25 cellular contexts compared by ENCODE assay signal in genomic region chr1:184574588-184574987, GRCh38.
DNase-seq lines count a peak whose midpoint lies in the region; FAIRE-seq and TF ChIP-seq lines count a peak whose summit lies in the region.
"Had no signal": no experiment of that assay in that cellular context is flagged by ENCODE, and none has a peak within 500 bp of the region (broad histone marks: within the 10 kb centered on the region; RNA-seq: fewer than 3 reads in every experiment).

No MANE protein-coding gene starts in this region.

- H3K79me2 ChIP-seq in H1 (ENCODE audit: control insufficient read depth in 1 of 2, insufficient read depth in 2 of 2, low read length in 2 of 2) = peaks cover 0 to 2% of the 10 kb centered on the region in 2 experiments; a peak in 1 of 4 replicates

- H2AFZ ChIP-seq in H1 (ENCODE audit: low read length) (no peak overlapping the region), mesenchymal stem cell (ENCODE audit: low read depth, low read length) (no peak overlapping the region)
- H2AFZ ChIP-seq: GM23248 had no signal

- intact Hi-C loops in spleen (cut with DNase I; ENCODE audit: low total_unique reads) = no loop called here

- H3K9me3 ChIP-seq in NT2/D1 (ENCODE audit: insufficient read depth, low read length) = no peaks in the 10 kb centered on the region
- H3K9me3 ChIP-seq in H1 (ENCODE audit: insufficient read depth in 2 of 2, low read depth in 1 of 2, low read length in 1 of 2) = no peaks in the 10 kb centered on the region
- peaks cover under 1% of the 10 kb centered on the region for H3K9me3 ChIP-seq in mesenchymal stem cell (ENCODE audit: control insufficient read depth, low read length)
- H3K9me3 ChIP-seq in spleen = peaks cover 0 to 1% (median under 1%) of the 10 kb centered on the region in 8 donors
- H3K9me3 ChIP-seq: Caco-2, ovary, suprapubic skin had no signal

- no peak overlapping the region for H2BK15ac ChIP-seq in H1 (ENCODE audit: low read length)
- H2BK15ac ChIP-seq in mesenchymal stem cell (ENCODE audit: low read depth, poor library complexity, severe bottlenecking) = no peak overlapping the region

- H4K5ac ChIP-seq in H1 (ENCODE audit: insufficient read length, low read depth, low read length) = no peak overlapping the region

- no peak overlapping the region for H3K56ac ChIP-seq in H1 (replicated peaks; ENCODE audit: insufficient read length, low read depth, low read length)

- H2BK12ac ChIP-seq in H1 (ENCODE audit: low read depth, low read length) = peak overlapping the region; percentile 35; the same call in 1 of the 2 replicates
- no peak overlapping the region for H2BK12ac ChIP-seq in mesenchymal stem cell (ENCODE audit: low read length in 2 of 2)

- H3K23me2 ChIP-seq in H1 (ENCODE audit: low read depth, low read length) = no peaks in the 10 kb centered on the region

- H2BK120ac ChIP-seq in H1 (replicated peaks; ENCODE audit: low read depth, low read length) (no peak overlapping the region), mesenchymal stem cell (ENCODE audit: low read depth, low read length) (no peak overlapping the region)

- no peaks in the 10 kb centered on the region for H3K4me1 ChIP-seq in NT2/D1 (ENCODE audit: insufficient read depth, insufficient read length)
- peaks cover 0 to 9% (median 5%) of the 10 kb centered on the region in 4 experiments; a peak in 3 of 7 replicates for H3K4me1 ChIP-seq in H1 (replicated peaks in 1 of 4; ENCODE audit: control insufficient read depth in 3 of 4, insufficient read depth in 4 of 4, low read length in 3 of 4)
- H3K4me1 ChIP-seq in mesenchymal stem cell (ENCODE audit: control insufficient read depth, insufficient read depth, low read depth, low read length) = no peaks in the 10 kb centered on the region
- no peaks in the 10 kb centered on the region for H3K4me1 ChIP-seq in spleen
- H3K4me1 ChIP-seq: Caco-2 had no signal

- H2BK5ac ChIP-seq in H1 (ENCODE audit: low read depth, low read length) = no peak overlapping the region
- H2BK5ac ChIP-seq in mesenchymal stem cell (ENCODE audit: low read depth, low read length, poor library complexity, severe bottlenecking) = no peak overlapping the region

- no peaks in the 10 kb centered on the region for H3K79me1 ChIP-seq in H1 (ENCODE audit: low read depth, low read length)
- peaks cover 2% of the 10 kb centered on the region for H3K79me1 ChIP-seq in mesenchymal stem cell (replicated peaks; ENCODE audit: low read length, poor library complexity, severe bottlenecking)

- peak; percentile 35 for DNase-seq in NT2/D1 (ENCODE audit: low read depth, low spot score)
- no peak for DNase-seq in H1 (ENCODE audit: low read depth in 1 of 2, low spot score in 2 of 2)
- no peak for DNase-seq in mesenchymal stem cell
- no peak for DNase-seq in spleen
- DNase-seq in HuH-7 (ENCODE audit: low spot score) = no peak
- DNase-seq in COLO668 (lab: John Stamatoyannopoulos, UW; ENCODE audit: unreplicated experiment) = no peak
- DNase-seq in HTR-8/SVneo (ENCODE audit: insufficient read length, low spot score) = no peak
- DNase-seq: activated CD4-positive, alpha-beta T cell treated with anti-CD3 and anti-CD28 coated beads for 48 hours; activated CD8-positive, alpha-beta memory T cell treated with anti-CD3 and anti-CD28 coated beads, Interleukin-2, amount 50 U/mL, for 4 hours; activated gamma-delta T cell; AML-193; amniotic stem cell; Caco-2; foreskin melanocyte; GM23248; immature natural killer cell; KBM-7; NCI-H1092 treated with DMSO at 0.1 percent for 48 hours; NCI-H2171 treated with DMSO at 0.1 percent for 48 hours; ovary; stimulated activated CD4-positive, alpha-beta T cell treated with anti-CD3 and anti-CD28 coated beads, Interleukin-4, amount 100 ng/mL, for 4 hours; stimulated activated CD8-positive, alpha-beta memory T cell treated with anti-CD3 and anti-CD28 coated beads, Interleukin-4, amount 100 ng/mL, for 48 hours had no signal

- H4K8ac ChIP-seq in H1 (ENCODE audit: extremely low read depth, insufficient read depth, low read length) (no peak overlapping the region), mesenchymal stem cell (ENCODE audit: low read length) (peak overlapping the region; percentile 66)

- TF ChIP-seq CTCF in H1 (IDR thresholded peaks at IDR 0.05; ENCODE audit: control extremely low read depth in 1 of 3, insufficient read depth in 1 of 3, low read depth in 1 of 3, low read length in 3 of 3) (no peak), spleen (IDR thresholded peaks at IDR 0.05 in 8 of 11, conservative IDR thresholded peaks at IDR 0.05 in 3 of 11) (no peak)

- WGBS in H1 (ENCODE audit: extremely low coverage in 1 of 2, insufficient coverage in 1 of 2, insufficient read length in 1 of 2, insufficient replicate concordance in 2 of 2, low coverage in 1 of 2, low lambda C conversion rate in 2 of 2, missing lambda C conversion rate in 1 of 2), 2 experiments = 24% methylated on average over 8 of the region's 8 CpGs; no CpG with 5 or more reads in 1 of the 2 experiments
- WGBS in mesenchymal stem cell = 56% methylated on average over 7 of the region's 8 CpGs
- WGBS in spleen, 5 donors = 77 to 87% (median 81%) methylated on average over 8 of the region's 8 CpGs

- no peak overlapping the region for H3K14ac ChIP-seq in H1 (ENCODE audit: insufficient read length)
- no peak overlapping the region for H3K14ac ChIP-seq in mesenchymal stem cell (ENCODE audit: low read length in 2 of 2)

- no peak overlapping the region for H2BK20ac ChIP-seq in H1 (ENCODE audit: low read length)

- H3K36me3 ChIP-seq in NT2/D1 (ENCODE audit: insufficient read depth, insufficient read length, low read length) (no peaks in the 10 kb centered on the region), H1 (ENCODE audit: control insufficient read depth in 2 of 4, insufficient read depth in 4 of 4, low read length in 3 of 4) (no peaks in the 10 kb centered on the region), mesenchymal stem cell (ENCODE audit: control insufficient read depth in 1 of 2, insufficient read depth in 2 of 2, low read depth in 1 of 2, low read length in 2 of 2) (no peaks in the 10 kb centered on the region), spleen (no peaks in the 10 kb centered on the region)
- H3K36me3 ChIP-seq: ovary, suprapubic skin had no signal

- TF ChIP-seq POLR2A in H1 (IDR thresholded peaks at IDR 0.05; ENCODE audit: control extremely low read depth in 1 of 2, low read depth in 2 of 2, low read length in 2 of 2) (no peak), spleen (IDR thresholded peaks at IDR 0.05) (no peak)

- no peak overlapping the region for H3K27ac ChIP-seq in H1 (ENCODE audit: low read depth, low read length)
- H3K27ac ChIP-seq in mesenchymal stem cell (ENCODE audit: low read length, poor library complexity, severe bottlenecking) = no peak overlapping the region
- H3K27ac ChIP-seq in spleen = peak overlapping the region in 7 of 8 donors; percentile 1 to 63 (median 30)
- H3K27ac ChIP-seq: GM23248, ovary, skin epidermis, suprapubic skin had no signal

- CTCF ChIA-PET in H1 (lab: Charles Lee; ENCODE audit: partially characterized antibody) = interaction anchor here (0.7 to 1.4 kb wide), 3 partner anchors 11 to 349 kb away, joined by 3 read pairs; no protein-coding TSS in a partner anchor

- FAIRE-seq in H1 (lab: Jason Lieb, UNC) (peak; percentile 45), HTR-8/SVneo (lab: Jason Lieb, UNC) (no peak)
- FAIRE-seq: endothelial cell of umbilical vein had no signal

- no peak for TF ChIP-seq EP300 in H1 (IDR thresholded peaks at IDR 0.05; ENCODE audit: borderline replicate concordance in 1 of 2, low read depth in 2 of 2, low read length in 2 of 2)

- no peaks in the 10 kb centered on the region for H4K20me1 ChIP-seq in H1 (replicated peaks in 1 of 2; ENCODE audit: control insufficient read depth in 1 of 2, insufficient read depth in 2 of 2, low read length in 2 of 2)

- H3K27me3 ChIP-seq in NT2/D1 (ENCODE audit: insufficient read depth, insufficient read length) = no peaks in the 10 kb centered on the region
- H3K27me3 ChIP-seq in H1 (replicated peaks in 1 of 4; ENCODE audit: control insufficient read depth in 3 of 4, extremely low read depth in 1 of 4, insufficient read depth in 3 of 4, low read length in 3 of 4) = no peaks in the 10 kb centered on the region
- no peaks in the 10 kb centered on the region for H3K27me3 ChIP-seq in mesenchymal stem cell (ENCODE audit: control insufficient read depth in 1 of 2, insufficient read depth in 1 of 2, low read length in 2 of 2)
- no peaks in the 10 kb centered on the region for H3K27me3 ChIP-seq in spleen (replicated peaks in 1 of 7)
- H3K27me3 ChIP-seq: ovary, suprapubic skin had no signal

- H3K4me3 ChIP-seq in NT2/D1 (ENCODE audit: insufficient read length, low read depth) (no peak overlapping the region), H1 (ENCODE audit: extremely low read depth in 1 of 4, insufficient read depth in 2 of 4, low read depth in 3 of 4, low read length in 4 of 4) (no peak overlapping the region; a peak in 1 of 8 replicates), mesenchymal stem cell (ENCODE audit: insufficient read depth in 1 of 2, low read depth in 1 of 2, low read length in 2 of 2) (no peak overlapping the region), spleen (no peak overlapping the region)
- H3K4me3 ChIP-seq: GM23248, ovary, skin epidermis, suprapubic skin had no signal

- H2AK5ac ChIP-seq in H1 (ENCODE audit: low read depth, low read length) (no peak overlapping the region), mesenchymal stem cell (ENCODE audit: low read length, severe bottlenecking) (no peak overlapping the region)

- POLR2A ChIA-PET in H1 (lab: Charles Lee; ENCODE audit: partially characterized antibody) = no interaction called here

- TF ChIP-seq RAD21 in H1 (IDR thresholded peaks at IDR 0.05 in 1 of 2, conservative IDR thresholded peaks at IDR 0.05 in 1 of 2; ENCODE audit: low read depth in 2 of 2, low read length in 2 of 2) = peak in 1 of 2 experiments; percentile 26; a peak in 1 of 4 replicates

- H4K91ac ChIP-seq in H1 (replicated peaks; ENCODE audit: insufficient read length, low read length) (no peak overlapping the region), mesenchymal stem cell (ENCODE audit: low read length) (no peak overlapping the region)

- H3K18ac ChIP-seq in H1 (ENCODE audit: extremely low read depth, low read length) (no peak overlapping the region), mesenchymal stem cell (ENCODE audit: low read depth in 1 of 2, low read length in 2 of 2) (no peak overlapping the region)

- H3K23ac ChIP-seq in H1 (ENCODE audit: insufficient read length) (no peak overlapping the region), mesenchymal stem cell (ENCODE audit: low read length in 2 of 2) (no peak overlapping the region)

- H3K9ac ChIP-seq in NT2/D1 (ENCODE audit: insufficient read length, low read depth) = no peak overlapping the region
- H3K9ac ChIP-seq in H1 (replicated peaks in 1 of 4; ENCODE audit: extremely low read depth in 1 of 4, low read depth in 3 of 4, low read length in 3 of 4) = no peak overlapping the region
- no peak overlapping the region for H3K9ac ChIP-seq in mesenchymal stem cell (ENCODE audit: low read length)
- H3K9ac ChIP-seq: GM23248 had no signal

- peak overlapping the region; percentile 4 to 17; a peak in 1 of 4 replicates for H3K4me2 ChIP-seq in H1 (ENCODE audit: insufficient read depth in 1 of 2, low read depth in 2 of 2, low read length in 2 of 2)
- H3K4me2 ChIP-seq in mesenchymal stem cell (ENCODE audit: low read length, poor library complexity, severe bottlenecking) = no peak overlapping the region

- H3K4ac ChIP-seq in H1 (replicated peaks; ENCODE audit: insufficient read length, low read depth, low read length) (no peak overlapping the region), mesenchymal stem cell (ENCODE audit: low read depth in 1 of 2, low read length in 2 of 2) (no peak overlapping the region)

Comparison
In these comparisons a context has a peak if more than half of its experiments do, and no peak if none do; other contexts are left out.
1. H3K27ac ChIP-seq: peak in spleen (7 of 8); none in H1 (single experiment) and mesenchymal stem cell (single experiment).